ENCODE assay signal across 1 cellular context in the genomic region with DNA sequence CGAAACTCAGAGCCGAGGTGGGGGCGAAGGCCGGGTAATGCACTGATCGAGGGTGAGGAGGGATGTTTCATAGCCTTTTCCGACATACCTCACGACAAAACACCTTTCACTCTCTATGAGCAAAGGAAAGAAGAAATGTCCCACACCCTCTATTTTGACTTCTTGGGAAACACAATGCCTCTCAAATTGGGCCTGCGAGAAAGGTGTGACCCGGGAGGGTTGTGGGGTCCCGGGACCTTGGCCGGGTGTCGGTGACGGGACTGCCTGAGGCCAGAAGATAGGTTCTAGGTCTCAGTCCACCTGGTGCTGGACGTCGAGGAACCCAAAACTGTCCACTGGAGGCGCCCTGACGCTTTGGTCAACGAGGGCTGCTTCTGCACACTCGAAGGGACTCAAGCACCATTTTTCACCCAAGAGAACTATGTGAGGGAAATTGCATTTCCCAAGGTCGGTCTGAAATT.
A peak's percentile ranks its signal among the peaks of the same experiment; 100 is the strongest.
TF ChIP-seq lines count a peak whose summit lies in the region.

No MANE protein-coding gene starts in this region.

TF ChIP-seq in K562, 482 proteins besides CTCF, POLR2A, EP300 and RAD21 (continued from another document):
- TF ChIP-seq SMC3 (conservative IDR thresholded peaks at IDR 0.05; ENCODE audit: insufficient read depth, low read depth, low read length) (0 out of 2 replicates have a peak, but pooled peaks have one; percentile 16), E2F3 (CRISPR knock-in tag; IDR thresholded peaks at IDR 0.05) (no peak), GATA2 (CRISPR knock-in tag; IDR thresholded peaks at IDR 0.05) (no peak), TAF9B (IDR thresholded peaks at IDR 0.05; ENCODE audit: partially characterized antibody) (no peak), TCFL5 (CRISPR knock-in tag; conservative IDR thresholded peaks at IDR 0.05) (no peak), SETDB1 (IDR thresholded peaks at IDR 0.05; ENCODE audit: low read length) (no peak), NFIX (CRISPR knock-in tag; IDR thresholded peaks at IDR 0.05; ENCODE audit: low read depth) (no peak), L3MBTL2 (IDR thresholded peaks at IDR 0.05) (0 out of 2 replicates have a peak, but pooled peaks have one; percentile 36), TFAM (CRISPR knock-in tag; conservative IDR thresholded peaks at IDR 0.05) (no peak)
- TF ChIP-seq, protein P1, sequence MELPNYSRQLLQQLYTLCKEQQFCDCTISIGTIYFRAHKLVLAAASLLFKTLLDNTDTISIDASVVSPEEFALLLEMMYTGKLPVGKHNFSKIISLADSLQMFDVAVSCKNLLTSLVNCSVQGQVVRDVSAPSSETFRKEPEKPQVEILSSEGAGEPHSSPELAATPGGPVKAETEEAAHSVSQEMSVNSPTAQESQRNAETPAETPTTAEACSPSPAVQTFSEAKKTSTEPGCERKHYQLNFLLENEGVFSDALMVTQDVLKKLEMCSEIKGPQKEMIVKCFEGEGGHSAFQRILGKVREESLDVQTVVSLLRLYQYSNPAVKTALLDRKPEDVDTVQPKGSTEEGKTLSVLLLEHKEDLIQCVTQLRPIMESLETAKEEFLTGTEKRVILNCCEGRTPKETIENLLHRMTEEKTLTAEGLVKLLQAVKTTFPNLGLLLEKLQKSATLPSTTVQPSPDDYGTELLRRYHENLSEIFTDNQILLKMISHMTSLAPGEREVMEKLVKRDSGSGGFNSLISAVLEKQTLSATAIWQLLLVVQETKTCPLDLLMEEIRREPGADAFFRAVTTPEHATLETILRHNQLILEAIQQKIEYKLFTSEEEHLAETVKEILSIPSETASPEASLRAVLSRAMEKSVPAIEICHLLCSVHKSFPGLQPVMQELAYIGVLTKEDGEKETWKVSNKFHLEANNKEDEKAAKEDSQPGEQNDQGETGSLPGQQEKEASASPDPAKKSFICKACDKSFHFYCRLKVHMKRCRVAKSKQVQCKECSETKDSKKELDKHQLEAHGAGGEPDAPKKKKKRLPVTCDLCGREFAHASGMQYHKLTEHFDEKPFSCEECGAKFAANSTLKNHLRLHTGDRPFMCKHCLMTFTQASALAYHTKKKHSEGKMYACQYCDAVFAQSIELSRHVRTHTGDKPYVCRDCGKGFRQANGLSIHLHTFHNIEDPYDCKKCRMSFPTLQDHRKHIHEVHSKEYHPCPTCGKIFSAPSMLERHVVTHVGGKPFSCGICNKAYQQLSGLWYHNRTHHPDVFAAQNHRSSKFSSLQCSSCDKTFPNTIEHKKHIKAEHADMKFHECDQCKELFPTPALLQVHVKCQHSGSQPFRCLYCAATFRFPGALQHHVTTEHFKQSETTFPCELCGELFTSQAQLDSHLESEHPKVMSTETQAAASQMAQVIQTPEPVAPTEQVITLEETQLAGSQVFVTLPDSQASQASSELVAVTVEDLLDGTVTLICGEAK (IDR thresholded peaks at IDR 0.05): no peak
- TF ChIP-seq, protein P1 (CRISPR knock-in tag; IDR thresholded peaks at IDR 0.05): no peak
- TF ChIP-seq, protein P2, sequence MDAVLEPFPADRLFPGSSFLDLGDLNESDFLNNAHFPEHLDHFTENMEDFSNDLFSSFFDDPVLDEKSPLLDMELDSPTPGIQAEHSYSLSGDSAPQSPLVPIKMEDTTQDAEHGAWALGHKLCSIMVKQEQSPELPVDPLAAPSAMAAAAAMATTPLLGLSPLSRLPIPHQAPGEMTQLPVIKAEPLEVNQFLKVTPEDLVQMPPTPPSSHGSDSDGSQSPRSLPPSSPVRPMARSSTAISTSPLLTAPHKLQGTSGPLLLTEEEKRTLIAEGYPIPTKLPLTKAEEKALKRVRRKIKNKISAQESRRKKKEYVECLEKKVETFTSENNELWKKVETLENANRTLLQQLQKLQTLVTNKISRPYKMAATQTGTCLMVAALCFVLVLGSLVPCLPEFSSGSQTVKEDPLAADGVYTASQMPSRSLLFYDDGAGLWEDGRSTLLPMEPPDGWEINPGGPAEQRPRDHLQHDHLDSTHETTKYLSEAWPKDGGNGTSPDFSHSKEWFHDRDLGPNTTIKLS (IDR thresholded peaks at IDR 0.05; ENCODE audit: borderline replicate concordance, low read depth): peak; percentile 57; the same call in 1 of the 2 replicates
